In the genomic region with DNA sequence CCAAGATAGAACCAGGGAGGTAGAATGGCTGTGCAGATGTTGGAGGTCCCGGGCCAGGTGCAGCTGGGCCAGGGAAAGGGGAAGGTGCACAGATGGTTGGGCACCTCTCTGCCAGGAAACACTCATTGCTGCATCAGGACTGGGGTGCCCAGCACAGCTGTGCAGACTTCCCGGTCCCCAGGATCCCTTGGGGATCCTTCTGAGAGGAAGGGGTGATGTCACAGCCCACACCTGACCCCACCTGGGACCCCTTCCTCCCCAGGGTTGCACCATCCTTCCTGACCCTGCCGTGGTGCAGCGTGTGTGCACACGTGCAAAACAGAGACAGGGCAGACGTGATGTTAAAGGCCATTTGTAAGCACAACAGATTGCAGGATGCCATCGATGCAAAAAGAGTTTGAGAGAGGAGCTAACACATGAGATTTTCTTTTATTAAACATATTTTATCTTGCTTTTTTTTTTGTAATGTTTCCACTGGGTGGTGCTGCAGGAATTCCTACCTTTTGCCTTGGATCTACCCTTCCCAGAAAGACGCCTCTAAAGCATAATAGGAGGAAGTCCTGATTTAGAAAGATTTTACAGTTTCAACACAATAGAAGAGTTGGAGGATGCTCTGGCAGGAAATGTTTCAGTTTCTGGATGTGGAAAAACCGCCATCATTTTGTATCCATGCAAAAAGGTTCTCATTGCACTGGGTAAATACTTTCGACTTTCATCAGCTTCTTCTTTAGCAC, we compare ENCODE assay signal across 9 cellular contexts. TPM values are rescaled to one million over a fixed set of nuclear protein-coding genes. Genes with fewer than 3 reads are reported as not detected.
A peak's percentile ranks its signal among the peaks of the same experiment; 100 is the strongest.
DNase-seq lines count a peak whose midpoint lies in the region; ATAC-seq and TF ChIP-seq lines count a peak whose summit lies in the region.
"Had no signal": no experiment of that assay in that cellular context is flagged by ENCODE, and none has a peak within 500 bp of the region (broad histone marks: within the 10 kb centered on the region; RNA-seq: fewer than 3 reads in every experiment).

No MANE protein-coding gene starts in this region.

- TF ChIP-seq POLR2A in esophagus muscularis mucosa (IDR thresholded peaks at IDR 0.05; ENCODE audit: low read depth) = no peak

- H3K27ac ChIP-seq in RWPE2 (ENCODE audit: poor library complexity, severe bottlenecking) (peak overlapping the region; percentile 100), esophagus muscularis mucosa (replicated peaks in 1 of 4) (peak overlapping the region in 3 of 4 donors; percentile 45 to 68 (median 65)), skeletal muscle tissue (ENCODE audit: low read depth, low read length) (peak overlapping the region; percentile 32)
- H3K27ac ChIP-seq: 22Rv1 had no signal

- no peak overlapping the region for H3K9ac ChIP-seq in skeletal muscle tissue (ENCODE audit: low read depth in 1 of 3, low read length in 3 of 3)

- H3K27me3 ChIP-seq in RWPE2 (ENCODE audit: insufficient read depth, poor library complexity, severe bottlenecking) (no peaks in the 10 kb centered on the region), esophagus muscularis mucosa (no peaks in the 10 kb centered on the region), skeletal muscle tissue (ENCODE audit: control insufficient read depth in 3 of 3, insufficient read depth in 3 of 3, low read length in 3 of 3) (no peaks in the 10 kb centered on the region)

- H3K9me3 ChIP-seq in RWPE2 (ENCODE audit: severe bottlenecking) = no peaks in the 10 kb centered on the region
- H3K9me3 ChIP-seq in esophagus muscularis mucosa = no peaks in the 10 kb centered on the region
- H3K9me3 ChIP-seq in skeletal muscle tissue (ENCODE audit: control insufficient read depth in 3 of 3, low read length in 3 of 3) = peaks cover 0 to 3% (median 0%) of the 10 kb centered on the region in 3 donors

- no peak for TF ChIP-seq EP300 in esophagus muscularis mucosa (IDR thresholded peaks at IDR 0.05)

- intact Hi-C loops in esophagus muscularis mucosa (cut with DNase I) = no loop called here

- ATAC-seq in RWPE2 (ENCODE audit: low read depth) = peak; percentile 21; the same call in 2 of the 3 replicates
- ATAC-seq in HG03159 (IDR thresholded peaks at IDR 0.05; ENCODE audit: unreplicated experiment) = no peak

- H3K4me3 ChIP-seq in RWPE2 (ENCODE audit: severe bottlenecking) = no peak overlapping the region
- no peak overlapping the region for H3K4me3 ChIP-seq in esophagus muscularis mucosa
- no peak overlapping the region for H3K4me3 ChIP-seq in skeletal muscle tissue (ENCODE audit: low read length in 3 of 3)

- DNase-seq in DMS 273 (lab: John Stamatoyannopoulos, UW; ENCODE audit: unreplicated experiment) (peak; percentile 49), DMS 273 treated with DMSO at 0.1 percent for 48 hours (lab: John Stamatoyannopoulos, UW) (no peak), RWPE2 (ENCODE audit: low spot score) (no peak), esophagus muscularis mucosa (ENCODE audit: extremely low spot score) (no peak), AG08395 (ENCODE audit: low spot score) (no peak), islet precursor cell (no peak)

- TF ChIP-seq CTCF in RWPE2 (IDR thresholded peaks at IDR 0.05; ENCODE audit: poor library complexity, severe bottlenecking) = peak; percentile 28
- peak in 2 of 3 experiments; percentile 33 to 38 for TF ChIP-seq CTCF in esophagus muscularis mucosa (IDR thresholded peaks at IDR 0.05)

- H3K4me1 ChIP-seq in RWPE2 (ENCODE audit: insufficient read depth, poor library complexity, severe bottlenecking) = peaks cover 57% of the 10 kb centered on the region
- peaks cover 47 to 68% (median 65%) of the 10 kb centered on the region in 4 donors for H3K4me1 ChIP-seq in esophagus muscularis mucosa
- peaks cover 14 to 32% (median 17%) of the 10 kb centered on the region in 3 donors for H3K4me1 ChIP-seq in skeletal muscle tissue (ENCODE audit: control insufficient read depth in 3 of 3, insufficient read depth in 3 of 3, low read length in 3 of 3)

- H3K36me3 ChIP-seq in RWPE2 (ENCODE audit: low read depth) (peaks cover 46% of the 10 kb centered on the region), esophagus muscularis mucosa (peaks cover 0 to under 1% (median 0%) of the 10 kb centered on the region in 4 donors), skeletal muscle tissue (ENCODE audit: control insufficient read depth in 3 of 3, insufficient read depth in 3 of 3, low read length in 3 of 3) (no peaks in the 10 kb centered on the region)

- 40% methylated on average over 9 of the region's 10 CpGs for WGBS in esophagus muscularis mucosa

RNA-seq across cellular contexts. Expression of a gene that starts 14.8 kb away (rescaled TPM):
- 10 to 100 TPM; 13.7 to 26.9 (median 25.7) TPM for total RNA-seq in esophagus muscularis mucosa
- total RNA-seq in skeletal muscle tissue = 9.9 TPM

Comparison
In these comparisons a context has a peak if more than half of its experiments do, and no peak if none do; other contexts are left out.
1. H3K27ac ChIP-seq: peak in every context shown above with its lines; median percentile 100 in RWPE2; 65 in esophagus muscularis mucosa; 32 in skeletal muscle tissue.